ENCODE assay signal across 18 cellular contexts in genomic region chr1:87451229-87451900, GRCh38.
DNase-seq lines count a peak whose midpoint lies in the region; ATAC-seq, FAIRE-seq and TF ChIP-seq lines count a peak whose summit lies in the region.
"Had no signal": no experiment of that assay in that cellular context is flagged by ENCODE, and none has a peak within 500 bp of the region (broad histone marks: within the 10 kb centered on the region; RNA-seq: fewer than 3 reads in every experiment).

No MANE protein-coding gene starts in this region.

- FAIRE-seq in H1 (lab: Jason Lieb, UNC), result no peak
- FAIRE-seq: islet of Langerhans had no signal

- no peak overlapping the region for H3K4me3 Mint-ChIP-seq in CD4-positive, alpha-beta memory T cell
- H3K4me3 Mint-ChIP-seq: activated naive CD4-positive, alpha-beta T cell treated with anti-CD3 and anti-CD28 coated beads, Interleukin-2, amount 10 ng/mL, durations not matched to agents 7 days and 5 days; CD14-positive monocyte; endodermal cell had no signal

- no peaks in the 10 kb centered on the region for H3K23me2 ChIP-seq in H1 (ENCODE audit: low read depth, low read length)

- H4K91ac ChIP-seq in IMR-90 (ENCODE audit: insufficient read depth, low read depth, low read length) (no peak overlapping the region), H1 (replicated peaks; ENCODE audit: insufficient read length, low read length) (no peak overlapping the region), trophoblast cell (ENCODE audit: low read depth, low read length) (no peak overlapping the region)

- H2AFZ ChIP-seq in IMR-90 (replicated peaks; ENCODE audit: low read length, poor library complexity), result no peak overlapping the region
- H2AFZ ChIP-seq in H1 (ENCODE audit: low read length), result no peak overlapping the region
- no peak overlapping the region for H2AFZ ChIP-seq in trophoblast cell (ENCODE audit: insufficient read depth, low read length, poor library complexity)

- H3K56ac ChIP-seq in IMR-90 (ENCODE audit: extremely low read depth, insufficient read depth, low read length) (no peak overlapping the region), H1 (replicated peaks; ENCODE audit: insufficient read length, low read depth, low read length) (no peak overlapping the region)

- BruUV-seq in IMR-90 (replicated peaks; lab: Mats Ljungman, UMichigan), result no TSS peak

- TF ChIP-seq POLR2A in IMR-90 (IDR thresholded peaks at IDR 0.05; ENCODE audit: low read depth, low read length), result no peak
- no peak for TF ChIP-seq POLR2A in H1 (IDR thresholded peaks at IDR 0.05; ENCODE audit: control extremely low read depth in 1 of 2, low read depth in 2 of 2, low read length in 2 of 2)

- H3K23ac ChIP-seq in IMR-90 (ENCODE audit: low read depth, low read length) (no peak overlapping the region), H1 (ENCODE audit: insufficient read length) (no peak overlapping the region), trophoblast cell (ENCODE audit: low read length) (no peak overlapping the region)

- POLR2A ChIA-PET in CD4-positive, alpha-beta memory T cell (lab: Charles Lee; ENCODE audit: partially characterized antibody), result interaction anchor here (0.6 to 3.5 kb wide), 5 partner anchors 45 to 121 kb away, joined by 5 to 42 read pairs (median 11); partner anchors contain the start of gene LMO4
- POLR2A ChIA-PET in IMR-90 (lab: Charles Lee; ENCODE audit: unreplicated experiment), result no interaction called here
- POLR2A ChIA-PET in H1 (lab: Charles Lee; ENCODE audit: partially characterized antibody), result interaction anchor here (1.5 kb wide), 1 partner anchor 121 kb away, joined by 4 read pairs; no protein-coding TSS in a partner anchor

- intact Hi-C loops in CD4-positive, alpha-beta memory T cell (cut with micrococcal nuclease), result loop anchor here (1.0 to 5.0 kb wide), 2 partner anchors 49 to 125 kb away; no protein-coding TSS in a partner anchor
- intact Hi-C loops in IMR-90 (cut with micrococcal nuclease), result no loop called here

- no peak overlapping the region for H3K18ac ChIP-seq in IMR-90 (ENCODE audit: low read depth, low read length)
- no peak overlapping the region for H3K18ac ChIP-seq in H1 (ENCODE audit: extremely low read depth, low read length)
- no peak overlapping the region for H3K18ac ChIP-seq in trophoblast cell (ENCODE audit: low read length)

- H2AK5ac ChIP-seq in IMR-90 (ENCODE audit: low read depth, low read length) (no peak overlapping the region), H1 (ENCODE audit: low read depth, low read length) (no peak overlapping the region), trophoblast cell (ENCODE audit: low read length) (no peak overlapping the region)

- peaks cover 18% of the 10 kb centered on the region for H3K4me1 ChIP-seq in CD4-positive, alpha-beta memory T cell (ENCODE audit: insufficient read depth, low read length)
- H3K4me1 ChIP-seq in IMR-90 (ENCODE audit: control insufficient read depth, insufficient read depth, low read length), result no peaks in the 10 kb centered on the region
- H3K4me1 ChIP-seq in H1 (replicated peaks in 1 of 4; ENCODE audit: control insufficient read depth in 3 of 4, insufficient read depth in 4 of 4, low read length in 3 of 4), result 0 out of 7 replicates have a peak, but pooled peaks cover 0 to 2% (median 0%) of the 10 kb centered on the region in 4 experiments
- H3K4me1 ChIP-seq in trophoblast cell (ENCODE audit: control insufficient read depth in 1 of 2, insufficient read depth in 2 of 2, low read length in 2 of 2), result peaks cover 0 to 4% of the 10 kb centered on the region in 2 experiments
- H3K4me1 ChIP-seq: uterus had no signal

- H3K4me1 Mint-ChIP-seq in CD4-positive, alpha-beta memory T cell, result peaks cover 11 to 35% (median 29%) of the 10 kb centered on the region in 4 donors
- H3K4me1 Mint-ChIP-seq: activated naive CD4-positive, alpha-beta T cell treated with anti-CD3 and anti-CD28 coated beads, Interleukin-2, amount 10 ng/mL, durations not matched to agents 7 days and 5 days; CD14-positive monocyte had no signal

- H3K4me3 ChIP-seq in CD4-positive, alpha-beta memory T cell (ENCODE audit: low read length in 2 of 2), result no peak overlapping the region
- H3K4me3 ChIP-seq in IMR-90 (ENCODE audit: insufficient read depth, low read depth, low read length) (no peak overlapping the region), H1 (ENCODE audit: extremely low read depth in 1 of 4, insufficient read depth in 2 of 4, low read depth in 3 of 4, low read length in 4 of 4) (no peak overlapping the region), trophoblast cell (ENCODE audit: low read depth, low read length) (no peak overlapping the region)
- H3K4me3 ChIP-seq: cardiac muscle cell, skin epidermis, uterus had no signal

- H3K36me3 ChIP-seq in CD4-positive, alpha-beta memory T cell (ENCODE audit: insufficient read depth, low read length), result no peaks in the 10 kb centered on the region
- H3K36me3 ChIP-seq in IMR-90 (ENCODE audit: control insufficient read depth, insufficient read depth, low read length) (no peaks in the 10 kb centered on the region), H1 (ENCODE audit: control insufficient read depth in 2 of 4, insufficient read depth in 4 of 4, low read length in 3 of 4) (peaks cover 0 to 3% (median 0%) of the 10 kb centered on the region in 4 experiments; a peak in 1 of 8 replicates), trophoblast cell (ENCODE audit: control insufficient read depth in 1 of 2, insufficient read depth in 2 of 2, low read length in 2 of 2) (no peaks in the 10 kb centered on the region)
- H3K36me3 ChIP-seq: cardiac muscle cell, uterus had no signal

- H2BK5ac ChIP-seq in IMR-90 (ENCODE audit: low read depth, low read length, poor library complexity, severe bottlenecking), result no peak overlapping the region
- H2BK5ac ChIP-seq in H1 (ENCODE audit: low read depth, low read length), result no peak overlapping the region
- H2BK5ac ChIP-seq in trophoblast cell (ENCODE audit: low read depth, low read length, poor library complexity), result no peak overlapping the region

- CTCF ChIA-PET in CD4-positive, alpha-beta memory T cell (lab: Charles Lee; ENCODE audit: partially characterized antibody), result interaction anchor here (0.8 to 4.0 kb wide), 16 partner anchors 8 to 503 kb away, joined by 3 to 31 read pairs (median 4); partner anchors contain the start of gene LMO4
- CTCF ChIA-PET in IMR-90 (lab: Yijun Ruan, JAX) (no interaction called here), H1 (lab: Charles Lee; ENCODE audit: partially characterized antibody) (interaction anchor here (0.7 to 1.7 kb wide), 12 partner anchors 8 to 1523 kb away, joined by 3 to 8 read pairs (median 3); no protein-coding TSS in a partner anchor)

- no peak overlapping the region for H3K27ac ChIP-seq in CD4-positive, alpha-beta memory T cell (ENCODE audit: low read depth, low read length)
- no peak overlapping the region for H3K27ac ChIP-seq in IMR-90 (ENCODE audit: insufficient read depth, low read length)
- H3K27ac ChIP-seq in H1 (ENCODE audit: low read depth, low read length), result no peak overlapping the region
- H3K27ac ChIP-seq in trophoblast cell (ENCODE audit: low read depth, low read length), result peak overlapping the region; percentile 4
- H3K27ac ChIP-seq: cardiac muscle cell, uterus had no signal

- H2BK20ac ChIP-seq in IMR-90 (ENCODE audit: low read depth, low read length), result no peak overlapping the region
- peak overlapping the region; percentile 3; the same call in 1 of the 2 replicates for H2BK20ac ChIP-seq in H1 (ENCODE audit: low read length)

- TF ChIP-seq CTCF in IMR-90 (conservative IDR thresholded peaks at IDR 0.05; ENCODE audit: low read depth, low read length), result no peak
- TF ChIP-seq CTCF in H1 (IDR thresholded peaks at IDR 0.05; ENCODE audit: control extremely low read depth in 1 of 3, insufficient read depth in 1 of 3, low read depth in 1 of 3, low read length in 3 of 3), result no peak
- TF ChIP-seq CTCF in GM13977 (IDR thresholded peaks at IDR 0.05; ENCODE audit: extremely low read depth, insufficient read depth, missing control alignments), result no peak

- H2BK12ac ChIP-seq in H1 (ENCODE audit: low read depth, low read length), result no peak overlapping the region
- no peak overlapping the region for H2BK12ac ChIP-seq in trophoblast cell (ENCODE audit: low read length)

- H2BK120ac ChIP-seq in IMR-90 (ENCODE audit: low read depth, low read length), result no peak overlapping the region
- H2BK120ac ChIP-seq in H1 (replicated peaks; ENCODE audit: low read depth, low read length), result no peak overlapping the region
- no peak overlapping the region for H2BK120ac ChIP-seq in trophoblast cell (ENCODE audit: insufficient read depth, low read length, poor library complexity)

- no peaks in the 10 kb centered on the region for H3K9me3 ChIP-seq in CD4-positive, alpha-beta memory T cell (ENCODE audit: control insufficient read depth in 1 of 2, low read length in 2 of 2)
- H3K9me3 ChIP-seq in IMR-90 (ENCODE audit: control insufficient read depth, insufficient read depth, low read length), result no peaks in the 10 kb centered on the region
- peaks cover 5 to 8% of the 10 kb centered on the region in 2 experiments; a peak in 3 of 4 replicates for H3K9me3 ChIP-seq in H1 (ENCODE audit: insufficient read depth in 2 of 2, low read depth in 1 of 2, low read length in 1 of 2)
- no peaks in the 10 kb centered on the region for H3K9me3 ChIP-seq in trophoblast cell (ENCODE audit: insufficient read depth, low read depth, low read length)
- H3K9me3 ChIP-seq: uterus had no signal

- peaks cover 0 to 8% (median 0%) of the 10 kb centered on the region in 8 donors for H3K9me3 Mint-ChIP-seq in CD4-positive, alpha-beta memory T cell
- H3K9me3 Mint-ChIP-seq: activated naive CD4-positive, alpha-beta T cell treated with anti-CD3 and anti-CD28 coated beads, Interleukin-2, amount 10 ng/mL, durations not matched to agents 7 days and 5 days had no signal

- H3K27me3 Mint-ChIP-seq in CD4-positive, alpha-beta memory T cell, result no peaks in the 10 kb centered on the region
- H3K27me3 Mint-ChIP-seq: activated naive CD4-positive, alpha-beta T cell treated with anti-CD3 and anti-CD28 coated beads, Interleukin-2, amount 10 ng/mL, durations not matched to agents 7 days and 5 days had no signal

- dilution Hi-C loops in IMR-90 (cut with HindIII; ENCODE audit: low sequenced_read_pairs, unreplicated experiment), result no loop called here

- H4K12ac ChIP-seq in trophoblast cell (ENCODE audit: low read depth, low read length), result no peak overlapping the region

- ATAC-seq in IMR-90 (ENCODE audit: low read depth) (peak; percentile 86), HG02571 (IDR thresholded peaks at IDR 0.05; ENCODE audit: unreplicated experiment) (no peak)

- H3K9me1 ChIP-seq in IMR-90 (ENCODE audit: insufficient read depth, low read length), result no peaks in the 10 kb centered on the region

- H3K14ac ChIP-seq in IMR-90 (replicated peaks; ENCODE audit: low read depth, low read length), result no peak overlapping the region
- H3K14ac ChIP-seq in H1 (ENCODE audit: insufficient read length), result no peak overlapping the region
- H3K14ac ChIP-seq in trophoblast cell (ENCODE audit: low read length), result no peak overlapping the region

- H3K36me3 Mint-ChIP-seq in CD4-positive, alpha-beta memory T cell, result no peaks in the 10 kb centered on the region
- H3K36me3 Mint-ChIP-seq: activated naive CD4-positive, alpha-beta T cell treated with anti-CD3 and anti-CD28 coated beads, Interleukin-2, amount 10 ng/mL, durations not matched to agents 7 days and 5 days; CD14-positive monocyte had no signal

- H2AK9ac ChIP-seq in IMR-90 (replicated peaks; ENCODE audit: low read depth, low read length, poor library complexity), result no peak overlapping the region

- WGBS in IMR-90 (ENCODE audit: extremely low coverage in 2 of 2, insufficient read length in 1 of 2), 2 experiments, result 100% methylated on average over 2 of the region's 5 CpGs; no CpG with 5 or more reads in 1 of the 2 experiments
- 90% methylated on average over 5 of the region's 5 CpGs; no CpG with 5 or more reads in 1 of the 2 experiments for WGBS in H1 (ENCODE audit: extremely low coverage in 1 of 2, insufficient coverage in 1 of 2, insufficient read length in 1 of 2, insufficient replicate concordance in 2 of 2, low coverage in 1 of 2, low lambda C conversion rate in 2 of 2, missing lambda C conversion rate in 1 of 2), 2 experiments
- no CpG with 5 or more reads among the region's 5 CpGs for whole genome bisulfite sequencing in trophoblast cell (ENCODE audit: extremely low coverage, insufficient coverage, insufficient read length)

- TF ChIP-seq EP300 in H1 (IDR thresholded peaks at IDR 0.05; ENCODE audit: borderline replicate concordance in 1 of 2, low read depth in 2 of 2, low read length in 2 of 2), result no peak

- H3K9ac ChIP-seq in IMR-90 (ENCODE audit: low read depth, low read length) (no peak overlapping the region), H1 (replicated peaks in 1 of 4; ENCODE audit: extremely low read depth in 1 of 4, low read depth in 3 of 4, low read length in 3 of 4) (no peak overlapping the region), trophoblast cell (ENCODE audit: low read length) (no peak overlapping the region)

- no peak overlapping the region for H3K4ac ChIP-seq in IMR-90 (ENCODE audit: low read depth, low read length)
- no peak overlapping the region for H3K4ac ChIP-seq in H1 (replicated peaks; ENCODE audit: insufficient read length, low read depth, low read length)
- H3K4ac ChIP-seq in trophoblast cell (ENCODE audit: low read depth, low read length), result no peak overlapping the region

- no peak overlapping the region for H3K4me2 ChIP-seq in IMR-90 (ENCODE audit: low read depth, low read length)
- no peak overlapping the region for H3K4me2 ChIP-seq in H1 (ENCODE audit: insufficient read depth in 1 of 2, low read depth in 2 of 2, low read length in 2 of 2)
- no peak overlapping the region for H3K4me2 ChIP-seq in trophoblast cell (ENCODE audit: low read length)

- peak overlapping the region in 4 of 7 donors; percentile 22 to 78 (median 62) for H3K27ac Mint-ChIP-seq in CD4-positive, alpha-beta memory T cell
- H3K27ac Mint-ChIP-seq: CD14-positive monocyte, endodermal cell had no signal

- no peaks in the 10 kb centered on the region for H4K20me1 ChIP-seq in IMR-90 (ENCODE audit: insufficient read depth, low read length)
- H4K20me1 ChIP-seq in H1 (replicated peaks in 1 of 2; ENCODE audit: control insufficient read depth in 1 of 2, insufficient read depth in 2 of 2, low read length in 2 of 2), result no peaks in the 10 kb centered on the region

- no peak for DNase-seq in CD4-positive, alpha-beta memory T cell
- DNase-seq in IMR-90 (peak; percentile 71), H1 (ENCODE audit: low read depth in 1 of 2, low spot score in 2 of 2) (no peak), trophoblast cell (peak; percentile 53 to 83), hypothalamus (lab: John Stamatoyannopoulos, UW) (no peak), NCI-H1092 (lab: John Stamatoyannopoulos, UW) (no peak), GM13977 (ENCODE audit: low spot score) (no peak)
- DNase-seq: NCI-H1417, NCI-H226, nucleus accumbens, uterus had no signal

- H4K5ac ChIP-seq in IMR-90 (ENCODE audit: low read depth, low read length), result no peak overlapping the region
- H4K5ac ChIP-seq in H1 (ENCODE audit: insufficient read length, low read depth, low read length), result no peak overlapping the region

- TF ChIP-seq RAD21 in IMR-90 (IDR thresholded peaks at IDR 0.05; ENCODE audit: low read length) (no peak), H1 (IDR thresholded peaks at IDR 0.05 in 1 of 2, conservative IDR thresholded peaks at IDR 0.05 in 1 of 2; ENCODE audit: low read depth in 2 of 2, low read length in 2 of 2) (no peak)

- H2BK15ac ChIP-seq in IMR-90 (ENCODE audit: low read depth, low read length) (no peak overlapping the region), H1 (ENCODE audit: low read length) (no peak overlapping the region)

- no peak overlapping the region for H4K8ac ChIP-seq in IMR-90 (ENCODE audit: low read depth in 2 of 2, low read length in 2 of 2)
- no peak overlapping the region for H4K8ac ChIP-seq in H1 (ENCODE audit: extremely low read depth, insufficient read depth, low read length)
- H4K8ac ChIP-seq in trophoblast cell (ENCODE audit: low read depth, low read length), result no peak overlapping the region

- in situ Hi-C loops in IMR-90 (cut with MboI; ENCODE audit: low sequenced_read_pairs) (no loop called here), GM13977 (cut with MboI; ENCODE audit: low pct_unique_long_range_greater_than_20kb, low sequenced_read_pairs, unreplicated experiment) (no loop called here)

- H3K27me3 ChIP-seq in CD4-positive, alpha-beta memory T cell (ENCODE audit: insufficient read depth, low read length), result no peaks in the 10 kb centered on the region
- H3K27me3 ChIP-seq in IMR-90 (ENCODE audit: control insufficient read depth, insufficient read depth, low read length) (no peaks in the 10 kb centered on the region), H1 (replicated peaks in 1 of 4; ENCODE audit: control insufficient read depth in 3 of 4, extremely low read depth in 1 of 4, insufficient read depth in 3 of 4, low read length in 3 of 4) (no peaks in the 10 kb centered on the region), trophoblast cell (ENCODE audit: insufficient read depth, low read length) (no peaks in the 10 kb centered on the region)
- H3K27me3 ChIP-seq: cardiac muscle cell, uterus had no signal

- H3K79me2 ChIP-seq in H1 (ENCODE audit: control insufficient read depth in 1 of 2, insufficient read depth in 2 of 2, low read length in 2 of 2), result no peaks in the 10 kb centered on the region
- H3K79me2 ChIP-seq in trophoblast cell (ENCODE audit: control insufficient read depth, insufficient read depth, low read length, poor library complexity), result no peaks in the 10 kb centered on the region

- H3K79me1 ChIP-seq in IMR-90 (ENCODE audit: low read depth in 1 of 2, low read length in 2 of 2) (no peaks in the 10 kb centered on the region), H1 (ENCODE audit: low read depth, low read length) (no peaks in the 10 kb centered on the region), trophoblast cell (ENCODE audit: low read length) (no peaks in the 10 kb centered on the region)

Comparison
In these comparisons a context has a peak if more than half of its experiments do, and no peak if none do; other contexts are left out.
1. DNase-seq: peak in IMR-90 (single experiment) and trophoblast cell (2 of 2); none in CD4-positive, alpha-beta memory T cell (0 of 5), H1 (0 of 2), hypothalamus (0 of 51), NCI-H1092 (single experiment) and GM13977 (single experiment).